Comparison of ENCODE assay signal across 19 cellular contexts in genomic region chr3:54761661-54762060, GRCh38.
A peak's percentile ranks its signal among the peaks of the same experiment; 100 is the strongest.
DNase-seq lines count a peak whose midpoint lies in the region; ATAC-seq lines count a peak whose summit lies in the region.
"Had no signal": no experiment of that assay in that cellular context is flagged by ENCODE, and none has a peak within 500 bp of the region (broad histone marks: within the 10 kb centered on the region; RNA-seq: fewer than 3 reads in every experiment).

No MANE protein-coding gene starts in this region.

- H4K91ac ChIP-seq in neuronal stem cell (ENCODE audit: low read depth, low read length, poor library complexity): no peak overlapping the region

- H2BK15ac ChIP-seq in neuronal stem cell (ENCODE audit: low read length): no peak overlapping the region

- H2BK120ac ChIP-seq in neuronal stem cell (ENCODE audit: low read depth, low read length): no peak overlapping the region

- no peak overlapping the region for H3K23ac ChIP-seq in neuronal stem cell (ENCODE audit: low read depth, low read length, poor library complexity)

- H3K36me3 ChIP-seq in neuronal stem cell (replicated peaks in 1 of 2; ENCODE audit: control insufficient read depth in 2 of 2, insufficient read depth in 2 of 2, low read length in 2 of 2): no peaks in the 10 kb centered on the region
- H3K36me3 ChIP-seq: BLaER1, HAP-1 had no signal

- H2AK5ac ChIP-seq in neuronal stem cell (ENCODE audit: low read depth, low read length): no peak overlapping the region

- H3K9ac ChIP-seq in neuronal stem cell (ENCODE audit: low read depth, low read length, poor library complexity): no peak overlapping the region
- H3K9ac ChIP-seq: BLaER1 had no signal

- H2BK5ac ChIP-seq in neuronal stem cell (ENCODE audit: low read length): no peak overlapping the region

- H3K27ac ChIP-seq in neuronal stem cell (replicated peaks; ENCODE audit: low read length): no peak overlapping the region
- H3K27ac ChIP-seq: BLaER1, C4-2B had no signal

- H4K8ac ChIP-seq in neuronal stem cell (ENCODE audit: low read depth, low read length): no peak overlapping the region

- peaks cover 0 to 2% of the 10 kb centered on the region in 2 donors for H3K4me1 ChIP-seq in neuronal stem cell (ENCODE audit: control insufficient read depth in 2 of 2, insufficient read depth in 1 of 2, low read depth in 1 of 2, low read length in 2 of 2)
- H3K4me1 ChIP-seq: BLaER1, Caco-2, HAP-1 had no signal

- ATAC-seq in GM21526 (IDR thresholded peaks at IDR 0.05; ENCODE audit: low FRiP score, unreplicated experiment) (no peak), HG02852 (IDR thresholded peaks at IDR 0.05; ENCODE audit: unreplicated experiment) (no peak)
- ATAC-seq: CD8-positive, alpha-beta T cell; GM12878 had no signal

- H3K4me3 ChIP-seq in neuronal stem cell (ENCODE audit: low read length in 2 of 2): no peak overlapping the region
- H3K4me3 ChIP-seq: BLaER1, GM12878, HAP-1 had no signal

- H2AFZ ChIP-seq in neuronal stem cell (ENCODE audit: low read length): no peak overlapping the region

- H3K79me1 ChIP-seq in neuronal stem cell (ENCODE audit: low read depth, low read length): no peaks in the 10 kb centered on the region

- H3K9me3 ChIP-seq in neuronal stem cell (replicated peaks in 1 of 2; ENCODE audit: control insufficient read depth in 2 of 2, insufficient read depth in 1 of 2, low read depth in 1 of 2, low read length in 2 of 2): no peaks in the 10 kb centered on the region
- H3K9me3 ChIP-seq: BLaER1, Caco-2, HAP-1 had no signal

- H3K4ac ChIP-seq in neuronal stem cell (ENCODE audit: low read length): no peak overlapping the region

- no peak overlapping the region for H2BK12ac ChIP-seq in neuronal stem cell (ENCODE audit: low read length)

- DNase-seq in RPMI7951 (ENCODE audit: low read depth) (peak; percentile 19), fibroblast of gingiva (ENCODE audit: low read depth) (peak; percentile 79), neuronal stem cell (ENCODE audit: low spot score) (no peak), inferior parietal cortex (ENCODE audit: extremely low spot score) (no peak)
- DNase-seq: Caco-2; CD4-positive, CD25-positive, alpha-beta regulatory T cell; CD8-positive, alpha-beta T cell; DMS153; DMS79; EL; GDM1; GOT3; HFFc6 had no signal

- no peaks in the 10 kb centered on the region for H3K27me3 ChIP-seq in neuronal stem cell (ENCODE audit: control insufficient read depth in 3 of 3, insufficient read depth in 3 of 3, low read depth in 1 of 3, low read length in 3 of 3)
- H3K27me3 ChIP-seq: BLaER1 had no signal

- H3K14ac ChIP-seq in neuronal stem cell (ENCODE audit: low read length): no peak overlapping the region

- no peak overlapping the region for H3K4me2 ChIP-seq in neuronal stem cell (ENCODE audit: insufficient read depth, low read length, poor library complexity, severe bottlenecking)
- H3K4me2 ChIP-seq: BLaER1 had no signal

- WGBS in neuronal stem cell (ENCODE audit: extremely low coverage in 2 of 2, insufficient read length in 2 of 2, insufficient replicate concordance in 1 of 2), 2 donors: no CpG with 5 or more reads among the region's 2 CpGs

- peak overlapping the region; percentile 15 for H3K18ac ChIP-seq in neuronal stem cell (ENCODE audit: low read length)

Comparison
In these comparisons a context has a peak if more than half of its experiments do, and no peak if none do; other contexts are left out.
1. DNase-seq: peak in RPMI7951 (single experiment) and fibroblast of gingiva (single experiment); none in neuronal stem cell (single experiment) and inferior parietal cortex (single experiment).